15 cellular contexts compared by ENCODE assay signal in genomic region chr20:11270566-11270965, GRCh38.
DNase-seq lines count a peak whose midpoint lies in the region; ATAC-seq, FAIRE-seq and TF ChIP-seq lines count a peak whose summit lies in the region.
"Had no signal": no experiment of that assay in that cellular context is flagged by ENCODE, and none has a peak within 500 bp of the region (broad histone marks: within the 10 kb centered on the region; RNA-seq: fewer than 3 reads in every experiment).

No MANE protein-coding gene starts in this region.

- H3K56ac ChIP-seq in H1 (replicated peaks; ENCODE audit: insufficient read length, low read depth, low read length) = no peak overlapping the region

- H4K20me1 ChIP-seq in H1 (replicated peaks in 1 of 2; ENCODE audit: control insufficient read depth in 1 of 2, insufficient read depth in 2 of 2, low read length in 2 of 2) = no peaks in the 10 kb centered on the region

- no peak overlapping the region for H3K14ac ChIP-seq in H1 (ENCODE audit: insufficient read length)

- no peaks in the 10 kb centered on the region for H3K79me2 ChIP-seq in H1 (ENCODE audit: control insufficient read depth in 1 of 2, insufficient read depth in 2 of 2, low read length in 2 of 2)

- H3K36me3 ChIP-seq in HEK293 (ENCODE audit: control insufficient read depth in 2 of 2, insufficient read depth in 1 of 2, low read length in 2 of 2) (no peaks in the 10 kb centered on the region), H1 (ENCODE audit: control insufficient read depth in 2 of 4, insufficient read depth in 4 of 4, low read length in 3 of 4) (no peaks in the 10 kb centered on the region)
- H3K36me3 ChIP-seq: BE2C, HAP-1 had no signal

- no peak for ATAC-seq in A549

- DNase-seq in A549 (ENCODE audit: low read depth in 1 of 2, low spot score in 1 of 2) (no peak), H1 (ENCODE audit: low read depth in 1 of 2, low spot score in 2 of 2) (no peak), islet precursor cell (peak; percentile 80), NCI-H774 (lab: John Stamatoyannopoulos, UW) (no peak), G401 (ENCODE audit: low spot score) (no peak), NCI-H748 treated with DMSO at 0.1 percent for 48 hours (lab: John Stamatoyannopoulos, UW) (no peak)
- DNase-seq in activated naive CD4-positive, alpha-beta T cell treated with Interleukin-2 at 50 U/mL for 16 hours = no peak
- DNase-seq: BE2C; CD4-positive, alpha-beta T cell; EL; NCI-H1092 treated with DMSO at 0.1 percent for 48 hours; NCI-H2081 had no signal

- TF ChIP-seq CTCF in A549 (IDR thresholded peaks at IDR 0.05) (no peak), HEK293 (tag by site-specific recombination; IDR thresholded peaks at IDR 0.05) (no peak), H1 (IDR thresholded peaks at IDR 0.05; ENCODE audit: control extremely low read depth in 1 of 3, insufficient read depth in 1 of 3, low read depth in 1 of 3, low read length in 3 of 3) (no peak)

- no peak overlapping the region for H2BK20ac ChIP-seq in H1 (ENCODE audit: low read length)

- H2BK5ac ChIP-seq in H1 (ENCODE audit: low read depth, low read length) = no peak overlapping the region

- peak overlapping the region; percentile 7 for H2BK120ac ChIP-seq in H1 (replicated peaks; ENCODE audit: low read depth, low read length)

- POLR2A ChIA-PET in A549 (lab: Yijun Ruan, JAX) = no interaction called here
- POLR2A ChIA-PET in HEK293 (lab: Yijun Ruan, JAX) = no interaction called here
- POLR2A ChIA-PET in H1 (lab: Charles Lee; ENCODE audit: partially characterized antibody) = no interaction called here

- H3K9me3 ChIP-seq in A549 (no peaks in the 10 kb centered on the region), HEK293 (ENCODE audit: control insufficient read depth, insufficient read depth, low read depth, low read length) (no peaks in the 10 kb centered on the region), H1 (ENCODE audit: insufficient read depth in 2 of 2, low read depth in 1 of 2, low read length in 1 of 2) (no peaks in the 10 kb centered on the region)
- H3K9me3 ChIP-seq: BE2C, HAP-1 had no signal

- no peak overlapping the region for H4K8ac ChIP-seq in H1 (ENCODE audit: extremely low read depth, insufficient read depth, low read length)

- H2BK12ac ChIP-seq in H1 (ENCODE audit: low read depth, low read length) = peak overlapping the region; percentile 78; the same call in 1 of the 2 replicates

- no peaks in the 10 kb centered on the region for H3K23me2 ChIP-seq in H1 (ENCODE audit: low read depth, low read length)

- no peak overlapping the region for H3K23ac ChIP-seq in H1 (ENCODE audit: insufficient read length)

- H3K27ac ChIP-seq in A549 (peak overlapping the region; percentile 50 to 80; a peak in 5 of 6 replicates), HEK293 (ENCODE audit: extremely low read depth, low read depth, low read length) (no peak overlapping the region), H1 (ENCODE audit: low read depth, low read length) (no peak overlapping the region)
- H3K27ac ChIP-seq: PC-9 had no signal

- WGBS in A549 (ENCODE audit: missing lambda C conversion rate) = 91% methylated on average over 5 of the region's 5 CpGs
- WGBS in H1 (ENCODE audit: extremely low coverage in 1 of 2, insufficient coverage in 1 of 2, insufficient read length in 1 of 2, insufficient replicate concordance in 2 of 2, low coverage in 1 of 2, low lambda C conversion rate in 2 of 2, missing lambda C conversion rate in 1 of 2), 2 experiments = 83% methylated on average over 4 of the region's 5 CpGs; no CpG with 5 or more reads in 1 of the 2 experiments

- TF ChIP-seq RAD21 in A549 (conservative IDR thresholded peaks at IDR 0.05 in 1 of 2, IDR thresholded peaks at IDR 0.05 in 1 of 2) (no peak), H1 (IDR thresholded peaks at IDR 0.05 in 1 of 2, conservative IDR thresholded peaks at IDR 0.05 in 1 of 2; ENCODE audit: low read depth in 2 of 2, low read length in 2 of 2) (no peak)

- H2BK15ac ChIP-seq in H1 (ENCODE audit: low read length) = no peak overlapping the region

- H3K4ac ChIP-seq in H1 (replicated peaks; ENCODE audit: insufficient read length, low read depth, low read length) = no peak overlapping the region

- in situ Hi-C loops in G401 (cut with HindIII; ENCODE audit: low sequenced_read_pairs) = no loop called here

- no peak overlapping the region for H4K5ac ChIP-seq in H1 (ENCODE audit: insufficient read length, low read depth, low read length)

- H3K4me2 ChIP-seq in A549 (no peak overlapping the region), H1 (ENCODE audit: insufficient read depth in 1 of 2, low read depth in 2 of 2, low read length in 2 of 2) (no peak overlapping the region)
- H3K4me2 ChIP-seq: PC-9 had no signal

- H3K4me1 ChIP-seq in A549 (peaks cover 61% of the 10 kb centered on the region), HEK293 (ENCODE audit: control insufficient read depth, insufficient read depth, low read length) (peaks cover 8% of the 10 kb centered on the region; the same call in 1 of the 2 replicates), H1 (replicated peaks in 1 of 4; ENCODE audit: control insufficient read depth in 3 of 4, insufficient read depth in 4 of 4, low read length in 3 of 4) (peaks cover 3 to 15% (median 10%) of the 10 kb centered on the region in 4 experiments)
- H3K4me1 ChIP-seq: BE2C had no signal

- H2AFZ ChIP-seq in H1 (ENCODE audit: low read length) = no peak overlapping the region
- H2AFZ ChIP-seq: PC-9 had no signal

- TF ChIP-seq POLR2A in A549 (IDR thresholded peaks at IDR 0.05; ENCODE audit: low read length) = no peak
- TF ChIP-seq POLR2A in H1 (IDR thresholded peaks at IDR 0.05; ENCODE audit: control extremely low read depth in 1 of 2, low read depth in 2 of 2, low read length in 2 of 2) = no peak

- no peak for TF ChIP-seq EP300 in A549 (IDR thresholded peaks at IDR 0.05)
- TF ChIP-seq EP300 in H1 (IDR thresholded peaks at IDR 0.05; ENCODE audit: borderline replicate concordance in 1 of 2, low read depth in 2 of 2, low read length in 2 of 2) = no peak

- H3K4me3 ChIP-seq in A549 (no peak overlapping the region), HEK293 (ENCODE audit: low read depth, low read length) (no peak overlapping the region), H1 (ENCODE audit: extremely low read depth in 1 of 4, insufficient read depth in 2 of 4, low read depth in 3 of 4, low read length in 4 of 4) (no peak overlapping the region)
- H3K4me3 ChIP-seq: HAP-1, PC-9 had no signal

- no peaks in the 10 kb centered on the region for H3K79me1 ChIP-seq in H1 (ENCODE audit: low read depth, low read length)

- H3K18ac ChIP-seq in H1 (ENCODE audit: extremely low read depth, low read length) = peak overlapping the region; percentile 49; the same call in 1 of the 2 replicates

- H4K91ac ChIP-seq in H1 (replicated peaks; ENCODE audit: insufficient read length, low read length) = peak overlapping the region; percentile 12

- FAIRE-seq in A549 (lab: Jason Lieb, UNC) (no peak), H1 (lab: Jason Lieb, UNC) (no peak)

- no peaks in the 10 kb centered on the region for H3K27me3 ChIP-seq in H1 (replicated peaks in 1 of 4; ENCODE audit: control insufficient read depth in 3 of 4, extremely low read depth in 1 of 4, insufficient read depth in 3 of 4, low read length in 3 of 4)
- H3K27me3 ChIP-seq: BE2C had no signal

- H2AK5ac ChIP-seq in H1 (ENCODE audit: low read depth, low read length) = no peak overlapping the region

- CTCF ChIA-PET in A549 (lab: Yijun Ruan, JAX) = interaction anchor here (0.7 to 4.1 kb wide), 8 partner anchors 19 to 1292 kb away, joined by 3 to 20 read pairs (median 4); partner anchors contain the start of gene JAG1
- CTCF ChIA-PET in HEK293 (lab: Yijun Ruan, JAX) = interaction anchor here (0.6 kb wide), 2 partner anchors 267 to 492 kb away, joined by 3 to 4 read pairs; no protein-coding TSS in a partner anchor
- CTCF ChIA-PET in H1 (lab: Charles Lee; ENCODE audit: partially characterized antibody) = interaction anchor here (1.3 to 2.4 kb wide), 3 partner anchors 9 to 796 kb away, joined by 4 to 5 read pairs (median 5); no protein-coding TSS in a partner anchor

- H3K9ac ChIP-seq in H1 (replicated peaks in 1 of 4; ENCODE audit: extremely low read depth in 1 of 4, low read depth in 3 of 4, low read length in 3 of 4) = no peak overlapping the region

TF ChIP-seq in A549, 52 proteins besides CTCF, POLR2A, EP300 and RAD21 (continues in another document):
- TF ChIP-seq HOXB5 (CRISPR knock-in tag; IDR thresholded peaks at IDR 0.05) = no peak
- TF ChIP-seq ZNF302 (CRISPR knock-in tag; IDR thresholded peaks at IDR 0.05) = no peak
- no peak for TF ChIP-seq EHMT2 (IDR thresholded peaks at IDR 0.05; ENCODE audit: low read depth)
- no peak for TF ChIP-seq HEYL (CRISPR knock-in tag; IDR thresholded peaks at IDR 0.05)

TF ChIP-seq in HEK293, 187 proteins besides CTCF, POLR2A, EP300 and RAD21 (continues in another document):
- no peak for TF ChIP-seq ZNF239 (tag by site-specific recombination; IDR thresholded peaks at IDR 0.05)
- no peak for TF ChIP-seq ZNF426 (tag by site-specific recombination; IDR thresholded peaks at IDR 0.05)
- TF ChIP-seq EGR2 (tag by site-specific recombination; IDR thresholded peaks at IDR 0.05; ENCODE audit: low read depth) = peak; percentile 39; the same call in 1 of the 2 replicates

TF ChIP-seq in H1, 55 proteins besides CTCF, POLR2A, EP300 and RAD21:
- no peak for TF ChIP-seq RNF2 (IDR thresholded peaks at IDR 0.05; ENCODE audit: borderline replicate concordance, low read depth, low read length, missing control alignments, poor library complexity, severe bottlenecking)
- TF ChIP-seq CEBPB (IDR thresholded peaks at IDR 0.05; ENCODE audit: low read depth, low read length) = no peak
- no peak for TF ChIP-seq ZNF274 (IDR thresholded peaks at IDR 0.05; ENCODE audit: borderline replicate concordance, extremely low read depth, low read length)
- TF ChIP-seq JUND (IDR thresholded peaks at IDR 0.05; ENCODE audit: low read length) = no peak

Comparison
In these comparisons a context has a peak if more than half of its experiments do, and no peak if none do; other contexts are left out.
1. H3K27ac ChIP-seq: peak in A549 (2 of 2); none in HEK293 (single experiment) and H1 (single experiment).